Comparison of ENCODE assay signal across 6 cellular contexts in genomic region chr2:170126071-170126728, GRCh38. TPM values are rescaled to one million over a fixed set of nuclear protein-coding genes. Genes with fewer than 3 reads are reported as not detected.
"Had no signal": no experiment of that assay in that cellular context is flagged by ENCODE, and none has a peak within 500 bp of the region (broad histone marks: within the 10 kb centered on the region; RNA-seq: fewer than 3 reads in every experiment).

No MANE protein-coding gene starts in this region.

RNA-seq across cellular contexts. Expression of gene MYO3B, which starts 51.7 kb away (rescaled TPM):
- total RNA-seq: dermis microvascular lymphatic vessel endothelial cell; endothelial cell of umbilical vein; naive thymus-derived CD8-positive, alpha-beta T cell; right atrium auricular region; sigmoid colon; thoracic aorta had no signal
